In the genomic region with DNA sequence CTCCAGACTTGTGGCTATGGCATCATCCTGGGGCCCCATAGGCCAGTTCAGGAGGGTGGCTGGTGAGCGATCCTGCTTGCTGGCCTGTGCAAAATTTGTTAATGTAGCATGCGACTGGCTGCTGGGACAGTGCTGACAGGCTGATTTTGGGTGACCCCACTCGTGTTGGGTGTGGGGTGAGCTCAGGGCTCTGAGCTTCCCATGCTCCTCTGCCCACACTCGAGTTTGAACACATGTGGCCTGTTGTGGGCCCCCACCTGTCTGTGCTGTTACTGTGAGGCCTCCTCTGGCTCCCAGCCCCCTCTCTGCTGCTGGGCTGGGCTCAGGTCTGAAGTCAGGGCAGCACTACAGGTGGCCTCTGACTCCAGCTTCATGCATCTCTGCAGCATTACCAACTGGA, we compare ENCODE assay signal across 26 cellular contexts.
"Had no signal": no experiment of that assay in that cellular context is flagged by ENCODE, and none has a peak within 500 bp of the region (broad histone marks: within the 10 kb centered on the region; RNA-seq: fewer than 3 reads in every experiment).

No MANE protein-coding gene starts in this region.

- ATAC-seq: gastroesophageal sphincter, left cardiac atrium, left ventricle myocardium superior, psoas muscle, upper lobe of right lung had no signal

- H3K27ac ChIP-seq: dorsolateral prefrontal cortex, epithelial cell of prostate, esophagus muscularis mucosa, gastroesophageal sphincter, parathyroid adenoma, psoas muscle, suprapubic skin, tibial artery, upper lobe of right lung had no signal

- H3K27me3 ChIP-seq: suprapubic skin, upper lobe of right lung had no signal

- H3K4me1 ChIP-seq: esophagus muscularis mucosa, gastroesophageal sphincter, parathyroid adenoma, psoas muscle, suprapubic skin, tibial artery, upper lobe of right lung had no signal

- H3K27ac Mint-ChIP-seq: immature natural killer cell, naive B cell, nephron had no signal

- H3K9me3 ChIP-seq: psoas muscle, suprapubic skin, upper lobe of right lung had no signal

- H3K4me3 Mint-ChIP-seq: immature natural killer cell, naive B cell, nephron had no signal

- H3K4me1 Mint-ChIP-seq: immature natural killer cell, naive B cell, nephron had no signal

- H3K36me3 ChIP-seq: esophagus muscularis mucosa, gastroesophageal sphincter, suprapubic skin, tibial artery, upper lobe of right lung had no signal

- DNase-seq: central memory CD4-positive, alpha-beta T cell; cortex of kidney; dorsolateral prefrontal cortex; effector memory CD4-positive, alpha-beta T cell; glutamatergic neuron; immature natural killer cell; kidney; left cardiac atrium; left ventricle myocardium superior; mesenchymal stem cell; naive B cell; occipital lobe; psoas muscle; retina; small intestine; stimulated activated CD4-positive, alpha-beta T cell treated with anti-CD3 and anti-CD28 coated beads, Interleukin-2, amount 100 ng/mL, for 48 hours; stimulated activated naive CD4-positive, alpha-beta T cell treated with Interleukin-2 at 50 U/mL for 16 hours; upper lobe of right lung had no signal

- H3K4me3 ChIP-seq: dorsolateral prefrontal cortex, esophagus muscularis mucosa, gastroesophageal sphincter, lung, psoas muscle, suprapubic skin, tibial artery, upper lobe of right lung had no signal
